In genomic region chr2:159722580-159722979, GRCh38 we compare ENCODE assay signal across 14 cellular contexts.
"Had no signal": no experiment of that assay in that cellular context is flagged by ENCODE, and none has a peak within 500 bp of the region (broad histone marks: within the 10 kb centered on the region; RNA-seq: fewer than 3 reads in every experiment).

No MANE protein-coding gene starts in this region.

- H3K9me3 ChIP-seq: adrenal gland, colonic mucosa, esophagus squamous epithelium, prostate gland, thyroid gland, vagina had no signal

- H3K4me1 Mint-ChIP-seq: nephron progenitor cell had no signal

- H3K36me3 ChIP-seq: adrenal gland, prostate gland, thyroid gland had no signal

- H3K4me1 ChIP-seq: colonic mucosa, prostate gland had no signal

- H3K4me3 ChIP-seq: adrenal gland, colonic mucosa, esophagus squamous epithelium, prostate gland, thyroid gland, vagina had no signal

- H3K27me3 Mint-ChIP-seq: activated CD4-positive, alpha-beta memory T cell treated with anti-CD3 and anti-CD28 coated beads, Interleukin-2, amount 10 ng/mL, durations not matched to agents 7 days and 5 days had no signal

- DNase-seq: activated CD4-positive, alpha-beta memory T cell treated with anti-CD3 and anti-CD28 coated beads, Interleukin-2, amount 10 ng/mL, durations not matched to agents 7 days and 5 days; activated CD4-positive, alpha-beta T cell treated with anti-CD3 and anti-CD28 coated beads for 4 hours; adrenal gland; colonic mucosa; esophagus squamous epithelium; hippocampal formation; kidney glomerular epithelial cell; mesenchymal stem cell; nephron progenitor cell; T-helper 2 cell; thyroid gland had no signal

- H3K9me3 Mint-ChIP-seq: stimulated activated effector memory CD8-positive, alpha-beta T cell treated with anti-CD3 and anti-CD28 coated beads, Interleukin-12 subunit alpha, Interleukin-12 subunit beta, amount 100 ng/mL, for 72 hours had no signal

- H3K27ac Mint-ChIP-seq: activated CD4-positive, alpha-beta memory T cell treated with anti-CD3 and anti-CD28 coated beads, Interleukin-2, amount 10 ng/mL, durations not matched to agents 7 days and 5 days had no signal

- H3K27ac ChIP-seq: adrenal gland, colonic mucosa, esophagus squamous epithelium, prostate gland, thyroid gland, vagina had no signal

- H3K27me3 ChIP-seq: adrenal gland, colonic mucosa, esophagus squamous epithelium, thyroid gland, vagina had no signal

- H3K4me3 Mint-ChIP-seq: activated CD4-positive, alpha-beta memory T cell treated with anti-CD3 and anti-CD28 coated beads, Interleukin-2, amount 10 ng/mL, durations not matched to agents 7 days and 5 days; nephron progenitor cell; stimulated activated effector memory CD8-positive, alpha-beta T cell treated with anti-CD3 and anti-CD28 coated beads, Interleukin-12 subunit alpha, Interleukin-12 subunit beta, amount 100 ng/mL, for 72 hours had no signal
